8 cellular contexts compared by ENCODE assay signal in genomic region chr6:137219664-137220252, GRCh38. TPM values are rescaled to one million over a fixed set of nuclear protein-coding genes. Genes with fewer than 3 reads are reported as not detected.
A peak's percentile ranks its signal among the peaks of the same experiment; 100 is the strongest.
DNase-seq lines count a peak whose midpoint lies in the region; ATAC-seq and TF ChIP-seq lines count a peak whose summit lies in the region.

No MANE protein-coding gene starts in this region.

- POLR2A ChIA-PET in CD8-positive, alpha-beta memory T cell (lab: Charles Lee) = interaction anchor here (1.2 kb wide), 1 partner anchor 13 kb away, joined by 6 read pairs; no protein-coding TSS in a partner anchor
- POLR2A ChIA-PET in activated naive CD8-positive, alpha-beta T cell treated with anti-CD3 and anti-CD28 coated beads, Interleukin-2, amount 10 ng/mL, durations not matched to agents 7 days and 5 days (lab: Charles Lee) = interaction anchor here (1.2 to 1.6 kb wide), 3 partner anchors 54 to 1767 kb away, joined by 3 to 4 read pairs (median 4); no protein-coding TSS in a partner anchor

- H3K27ac Mint-ChIP-seq in CD8-positive, alpha-beta memory T cell = peak overlapping the region; percentile 90 to 100 (median 97)
- peak overlapping the region; percentile 100 for H3K27ac Mint-ChIP-seq in HFFc6
- peak overlapping the region; percentile 92 for H3K27ac Mint-ChIP-seq in activated naive CD8-positive, alpha-beta T cell treated with anti-CD3 and anti-CD28 coated beads, Interleukin-2, amount 10 ng/mL, durations not matched to agents 7 days and 5 days

- WGBS in right lobe of liver (ENCODE audit: insufficient coverage, low coverage, low lambda C conversion rate, missing lambda C conversion rate) = 60% methylated on average over 6 of the region's 6 CpGs

- H3K36me3 ChIP-seq in CD8-positive, alpha-beta memory T cell (ENCODE audit: insufficient read depth, low read length) = no peaks in the 10 kb centered on the region
- H3K36me3 ChIP-seq in right lobe of liver (no peaks in the 10 kb centered on the region), vagina (no peaks in the 10 kb centered on the region)

- intact Hi-C loops in right lobe of liver (cut with DNase I) = no loop called here
- intact Hi-C loops in vagina (cut with DNase I) = loop anchor here (10.0 kb wide), 1 partner anchor 1725 kb away; the partner anchor contains the start of gene AHI1

- H3K27ac ChIP-seq in CD8-positive, alpha-beta memory T cell (ENCODE audit: low read depth, low read length) = peak overlapping the region; percentile 94
- peak overlapping the region; percentile 94 to 99 (median 97) for H3K27ac ChIP-seq in right lobe of liver
- peak overlapping the region; percentile 100 for H3K27ac ChIP-seq in vagina

- no peak for TF ChIP-seq CTCF in HFFc6 (IDR thresholded peaks at IDR 0.05)
- TF ChIP-seq CTCF in right lobe of liver (IDR thresholded peaks at IDR 0.05) = no peak
- no peak for TF ChIP-seq CTCF in vagina (IDR thresholded peaks at IDR 0.05)

- H3K36me3 Mint-ChIP-seq in CD8-positive, alpha-beta memory T cell = peaks cover 3 to 10% (median 4%) of the 10 kb centered on the region in 3 donors
- H3K36me3 Mint-ChIP-seq in HFFc6 (ENCODE audit: low read depth) = peaks cover 4% of the 10 kb centered on the region
- peaks cover 7% of the 10 kb centered on the region for H3K36me3 Mint-ChIP-seq in activated naive CD8-positive, alpha-beta T cell treated with anti-CD3 and anti-CD28 coated beads, Interleukin-2, amount 10 ng/mL, durations not matched to agents 7 days and 5 days

- ATAC-seq in activated naive CD8-positive, alpha-beta T cell treated with anti-CD3 and anti-CD28 coated beads, Interleukin-2, amount 10 ng/mL, durations not matched to agents 7 days and 5 days (ENCODE audit: low read depth) = no peak
- no peak for ATAC-seq in right lobe of liver
- ATAC-seq in GM21529 (IDR thresholded peaks at IDR 0.05; ENCODE audit: unreplicated experiment) = no peak

- TF ChIP-seq POLR2A in right lobe of liver (IDR thresholded peaks at IDR 0.05) (no peak), vagina (IDR thresholded peaks at IDR 0.05) (no peak)

- H3K4me1 Mint-ChIP-seq in CD8-positive, alpha-beta memory T cell = peaks cover 52 to 76% (median 73%) of the 10 kb centered on the region in 3 donors
- H3K4me1 Mint-ChIP-seq in HFFc6 (ENCODE audit: low read depth) = peaks cover 55% of the 10 kb centered on the region
- peaks cover 38% of the 10 kb centered on the region for H3K4me1 Mint-ChIP-seq in activated naive CD8-positive, alpha-beta T cell treated with anti-CD3 and anti-CD28 coated beads, Interleukin-2, amount 10 ng/mL, durations not matched to agents 7 days and 5 days

- H3K4me3 Mint-ChIP-seq in CD8-positive, alpha-beta memory T cell = peak overlapping the region; percentile 94 to 100 (median 98)
- H3K4me3 Mint-ChIP-seq in HFFc6 = peak overlapping the region; percentile 100
- H3K4me3 Mint-ChIP-seq in activated naive CD8-positive, alpha-beta T cell treated with anti-CD3 and anti-CD28 coated beads, Interleukin-2, amount 10 ng/mL, durations not matched to agents 7 days and 5 days = peak overlapping the region; percentile 98

- H3K27me3 Mint-ChIP-seq in CD8-positive, alpha-beta memory T cell = no peaks in the 10 kb centered on the region
- peaks cover 2% of the 10 kb centered on the region; the same call in 1 of the 2 replicates for H3K27me3 Mint-ChIP-seq in HFFc6 (ENCODE audit: insufficient read depth)
- peaks cover 2% of the 10 kb centered on the region for H3K27me3 Mint-ChIP-seq in activated naive CD8-positive, alpha-beta T cell treated with anti-CD3 and anti-CD28 coated beads, Interleukin-2, amount 10 ng/mL, durations not matched to agents 7 days and 5 days

- no peak for DNase-seq in CD8-positive, alpha-beta memory T cell
- DNase-seq in HFFc6 (no peak), right lobe of liver (no peak), vagina (ENCODE audit: extremely low spot score in 2 of 2) (no peak), ecto neural progenitor cell (ENCODE audit: low spot score) (no peak), AG20443 (ENCODE audit: low spot score) (no peak)
- no peak for DNase-seq in activated naive CD8-positive, alpha-beta T cell treated with anti-CD3 and anti-CD28 coated beads, Interleukin-2, amount 10 ng/mL, durations not matched to agents 7 days and 5 days

- H3K27me3 ChIP-seq in CD8-positive, alpha-beta memory T cell (ENCODE audit: insufficient read depth, low read length, poor library complexity, severe bottlenecking) = no peaks in the 10 kb centered on the region
- H3K27me3 ChIP-seq in right lobe of liver (no peaks in the 10 kb centered on the region), vagina (no peaks in the 10 kb centered on the region)

- CTCF ChIA-PET in CD8-positive, alpha-beta memory T cell (lab: Charles Lee) = no interaction called here

- peaks cover 0 to 2% (median 0%) of the 10 kb centered on the region in 5 donors for H3K9me3 Mint-ChIP-seq in CD8-positive, alpha-beta memory T cell
- no peaks in the 10 kb centered on the region for H3K9me3 Mint-ChIP-seq in HFFc6
- H3K9me3 Mint-ChIP-seq in activated naive CD8-positive, alpha-beta T cell treated with anti-CD3 and anti-CD28 coated beads, Interleukin-2, amount 10 ng/mL, durations not matched to agents 7 days and 5 days = peaks cover 2% of the 10 kb centered on the region

- peaks cover 46% of the 10 kb centered on the region for H3K4me1 ChIP-seq in CD8-positive, alpha-beta memory T cell (ENCODE audit: insufficient read depth, low read length)
- H3K4me1 ChIP-seq in right lobe of liver = peaks cover 0 to 36% (median 12%) of the 10 kb centered on the region in 4 donors
- H3K4me1 ChIP-seq in vagina = peaks cover 76% of the 10 kb centered on the region

- H3K4me3 ChIP-seq in CD8-positive, alpha-beta memory T cell (ENCODE audit: low read length) = peak overlapping the region; percentile 95
- H3K4me3 ChIP-seq in right lobe of liver (peak overlapping the region; percentile 76 to 84 (median 79)), vagina (peak overlapping the region; percentile 83 to 98)

- no peaks in the 10 kb centered on the region for H3K9me3 ChIP-seq in CD8-positive, alpha-beta memory T cell (ENCODE audit: low read length)
- H3K9me3 ChIP-seq in right lobe of liver (no peaks in the 10 kb centered on the region), vagina (no peaks in the 10 kb centered on the region)

RNA-seq across cellular contexts. Expression of gene IFNGR1, which starts 0.6 kb away (rescaled TPM):
- total RNA-seq in CD8-positive, alpha-beta memory T cell = 10 to 100 TPM; 18.9 to 19.9 TPM
- 80.0 TPM for polyA plus RNA-seq in CD8-positive, alpha-beta memory T cell
- 10 to 100 TPM; 24.1 to 29.0 (median 26.1) TPM for total RNA-seq in HFFc6 (2021; fragmentation: NEBNext Ultra II Directional; extraction: Animal tissue kit (Norgen Biotek cat#: 25700))
- total RNA-seq in activated naive CD8-positive, alpha-beta T cell treated with anti-CD3 and anti-CD28 coated beads, Interleukin-2, amount 10 ng/mL, durations not matched to agents 7 days and 5 days = 10 to 100 TPM; 29.1 to 29.8 TPM
- 10 to 100 TPM; 25.8 to 88.8 (median 37.4) TPM for total RNA-seq in right lobe of liver
- total RNA-seq in vagina = 76.6 TPM

RNA-seq across cellular contexts. Expression of gene IL22RA2, which starts 46.3 kb away (rescaled TPM):
- not detected for total RNA-seq in CD8-positive, alpha-beta memory T cell
- polyA plus RNA-seq in CD8-positive, alpha-beta memory T cell = not detected
- total RNA-seq in HFFc6 (2021; fragmentation: NEBNext Ultra II Directional; extraction: Animal tissue kit (Norgen Biotek cat#: 25700)) = not detected
- not detected for total RNA-seq in activated naive CD8-positive, alpha-beta T cell treated with anti-CD3 and anti-CD28 coated beads, Interleukin-2, amount 10 ng/mL, durations not matched to agents 7 days and 5 days
- total RNA-seq in right lobe of liver = not detected
- not detected for total RNA-seq in vagina
